Comparison of ENCODE assay signal across 15 cellular contexts in the genomic region with DNA sequence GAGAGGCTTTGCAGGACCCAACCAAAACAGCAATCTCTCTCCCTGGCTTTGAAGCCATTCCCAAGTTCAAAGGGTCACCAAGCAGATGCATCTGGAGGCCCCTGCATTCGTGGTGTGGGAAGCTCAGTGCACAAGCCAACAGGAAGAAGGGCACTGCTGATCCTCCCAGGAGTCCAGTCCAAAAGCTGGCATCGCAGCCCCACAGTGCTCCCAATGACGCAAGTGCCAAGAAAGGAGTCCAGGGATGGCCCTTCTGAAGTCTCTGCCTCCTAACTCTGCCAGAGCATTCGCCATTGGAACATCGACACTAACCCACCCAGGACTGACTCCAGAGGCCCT. TPM values are rescaled to one million over a fixed set of nuclear protein-coding genes. Genes with fewer than 3 reads are reported as not detected.
DNase-seq lines count a peak whose midpoint lies in the region; ATAC-seq and TF ChIP-seq lines count a peak whose summit lies in the region.
"Had no signal": no experiment of that assay in that cellular context is flagged by ENCODE, and none has a peak within 500 bp of the region (broad histone marks: within the 10 kb centered on the region; RNA-seq: fewer than 3 reads in every experiment).

No MANE protein-coding gene starts in this region.

- H3K4me1 Mint-ChIP-seq in activated T-helper 17 cell treated with anti-CD3 and anti-CD28 coated beads, Interleukin-2, amount 50 U/mL, for 72 hours = peaks cover 30% of the 10 kb centered on the region

- no peak overlapping the region for H3K4me3 ChIP-seq in BLaER1 treated with 17β-estradiol and CSF1 and Interleukin-3, amounts not matched to agents 10 nM and 100 nM
- H3K4me3 ChIP-seq in parathyroid adenoma (ENCODE audit: low read depth, low read length) = no peak overlapping the region

- peaks cover 0 to 44% (median 0%) of the 10 kb centered on the region in 11 experiments; a peak in 8 of 22 replicates for H3K36me3 ChIP-seq in BLaER1 treated with 17β-estradiol and CSF1 and Interleukin-3, amounts not matched to agents 10 nM and 100 nM
- H3K36me3 ChIP-seq in parathyroid adenoma (ENCODE audit: control insufficient read depth, insufficient read depth, low read length) = no peaks in the 10 kb centered on the region

- H3K79me2 ChIP-seq in parathyroid adenoma = peaks cover 63% of the 10 kb centered on the region

- H3K36me3 Mint-ChIP-seq in activated T-helper 17 cell treated with anti-CD3 and anti-CD28 coated beads, Interleukin-2, amount 50 U/mL, for 72 hours (ENCODE audit: low read depth) = peaks cover 17% of the 10 kb centered on the region

- no peak overlapping the region for H3K27ac ChIP-seq in BLaER1 treated with 17β-estradiol and CSF1 and Interleukin-3, amounts not matched to agents 10 nM and 100 nM
- H3K27ac ChIP-seq in parathyroid adenoma = peak overlapping the region; percentile 6

- no peaks in the 10 kb centered on the region for H3K27me3 ChIP-seq in BLaER1 treated with 17β-estradiol and CSF1 and Interleukin-3, amounts not matched to agents 10 nM and 100 nM
- no peaks in the 10 kb centered on the region for H3K27me3 ChIP-seq in parathyroid adenoma (ENCODE audit: control insufficient read depth, insufficient read depth, low read length)

- H3K4me3 Mint-ChIP-seq in activated T-helper 17 cell treated with anti-CD3 and anti-CD28 coated beads, Interleukin-2, amount 50 U/mL, for 72 hours = no peak overlapping the region

- H3K9me3 ChIP-seq in BLaER1 treated with 17β-estradiol and CSF1 and Interleukin-3, amounts not matched to agents 10 nM and 100 nM (replicated peaks in 1 of 11) = no peaks in the 10 kb centered on the region
- H3K9me3 ChIP-seq in parathyroid adenoma (ENCODE audit: control insufficient read depth, low read length) = no peaks in the 10 kb centered on the region

- H3K4me2 ChIP-seq in BLaER1 treated with 17β-estradiol and CSF1 and Interleukin-3, amounts not matched to agents 10 nM and 100 nM = peak overlapping the region; percentile 20 to 97 (median 47); a peak in 21 of 22 replicates
- H3K4me2 ChIP-seq in parathyroid adenoma (ENCODE audit: low read length) = no peak overlapping the region

- no peaks in the 10 kb centered on the region for H3K27me3 Mint-ChIP-seq in activated T-helper 17 cell treated with anti-CD3 and anti-CD28 coated beads, Interleukin-2, amount 50 U/mL, for 72 hours

- H3K4me1 ChIP-seq in BLaER1 treated with 17β-estradiol and CSF1 and Interleukin-3, amounts not matched to agents 10 nM and 100 nM = peaks cover 60 to 93% (median 73%) of the 10 kb centered on the region in 10 experiments
- H3K4me1 ChIP-seq in parathyroid adenoma = peaks cover 28% of the 10 kb centered on the region

- 0 out of 22 replicates have a peak overlapping the region, but pooled peaks of 1 of the 11 experiments have one; percentile 19 for H3K9ac ChIP-seq in BLaER1 treated with 17β-estradiol and CSF1 and Interleukin-3, amounts not matched to agents 10 nM and 100 nM
- H3K9ac ChIP-seq in parathyroid adenoma = no peak overlapping the region

- DNase-seq in left cardiac atrium (peak; percentile 13), DMS53 treated with DMSO at 0.1 percent for 48 hours (lab: John Stamatoyannopoulos, UW; ENCODE audit: unreplicated experiment) (no peak), NCI-H2029 treated with DMSO at 0.1 percent for 48 hours (lab: John Stamatoyannopoulos, UW) (no peak), HPDE6-E6E7 (ENCODE audit: extremely low spot score) (no peak)
- DNase-seq: activated T-cell treated with anti-CD3 and anti-CD28 coated beads, Interleukin-2, amount 50 U/mL, for 48 hours; anterior cingulate cortex; effector CD8-positive, alpha-beta T cell; KBM-7; NCI-H526 treated with DMSO at 0.1 percent for 48 hours; occipital lobe; stimulated activated CD4-positive, alpha-beta T cell treated with anti-CD3 and anti-CD28 coated beads, Interleukin-15, amount 100 ng/mL, for 24 hours had no signal

- peak overlapping the region; percentile 48 for H3K27ac Mint-ChIP-seq in activated T-helper 17 cell treated with anti-CD3 and anti-CD28 coated beads, Interleukin-2, amount 50 U/mL, for 72 hours

- intact Hi-C loops in left cardiac atrium (cut with DNase I) = no loop called here

- no peak overlapping the region for H2AFZ ChIP-seq in parathyroid adenoma

- H3K9me3 Mint-ChIP-seq in activated T-helper 17 cell treated with anti-CD3 and anti-CD28 coated beads, Interleukin-2, amount 50 U/mL, for 72 hours = no peaks in the 10 kb centered on the region

- peaks cover 22 to 83% (median 55%) of the 10 kb centered on the region in 11 experiments; a peak in 19 of 22 replicates for H4K20me1 ChIP-seq in BLaER1 treated with 17β-estradiol and CSF1 and Interleukin-3, amounts not matched to agents 10 nM and 100 nM

- TF ChIP-seq CTCF in parathyroid adenoma (IDR thresholded peaks at IDR 0.05) = no peak

- no peak for ATAC-seq in activated T-helper 17 cell treated with anti-CD3 and anti-CD28 coated beads, Interleukin-2, amount 50 U/mL, for 72 hours (replicated peaks)
- ATAC-seq in left cardiac atrium (no peak), HG02678 (IDR thresholded peaks at IDR 0.05; ENCODE audit: unreplicated experiment) (no peak)

RNA-seq across cellular contexts. Expression of gene PXN, which starts 25.1 kb away (rescaled TPM):
- total RNA-seq in activated T-helper 17 cell treated with anti-CD3 and anti-CD28 coated beads, Interleukin-2, amount 50 U/mL, for 72 hours = 10 to 100 TPM; 44.8 to 65.5 TPM
- total RNA-seq in left cardiac atrium = 10 to 100 TPM; 70.3 to 86.1 TPM

RNA-seq across cellular contexts. Expression of gene RPLP0, which starts 39.6 kb away (rescaled TPM):
- 1,000 to 10,000 TPM; 3,687 to 4,380 TPM for total RNA-seq in activated T-helper 17 cell treated with anti-CD3 and anti-CD28 coated beads, Interleukin-2, amount 50 U/mL, for 72 hours
- 1,000 to 10,000 TPM; 1,049 to 1,054 TPM for total RNA-seq in left cardiac atrium

RNA-seq across cellular contexts. Expression of gene GCN1, which starts 45.9 kb away (rescaled TPM):
- total RNA-seq in activated T-helper 17 cell treated with anti-CD3 and anti-CD28 coated beads, Interleukin-2, amount 50 U/mL, for 72 hours = 100 to 1,000 TPM in 1 of 2 donors, 10 to 100 TPM in 1; 94.4 to 177 TPM
- 10 to 100 TPM; 36.1 to 51.9 TPM for total RNA-seq in left cardiac atrium

RNA-seq across cellular contexts. Expression of gene RNU4-2, which starts 51.2 kb away (rescaled TPM):
- total RNA-seq in activated T-helper 17 cell treated with anti-CD3 and anti-CD28 coated beads, Interleukin-2, amount 50 U/mL, for 72 hours = 1,000 to 10,000 TPM; 2,951 to 6,256 TPM
- over 10,000 TPM; 14,688 to 67,133 TPM for total RNA-seq in left cardiac atrium

RNA-seq across cellular contexts. Expression of gene RNU4-1, which starts 52.6 kb away (rescaled TPM):
- total RNA-seq in activated T-helper 17 cell treated with anti-CD3 and anti-CD28 coated beads, Interleukin-2, amount 50 U/mL, for 72 hours = 1,000 to 10,000 TPM; 2,108 to 2,470 TPM
- 1,000 to 10,000 TPM; 1,261 to 6,779 TPM for total RNA-seq in left cardiac atrium
